Comparison of ENCODE assay signal across 26 cellular contexts in the genomic region with DNA sequence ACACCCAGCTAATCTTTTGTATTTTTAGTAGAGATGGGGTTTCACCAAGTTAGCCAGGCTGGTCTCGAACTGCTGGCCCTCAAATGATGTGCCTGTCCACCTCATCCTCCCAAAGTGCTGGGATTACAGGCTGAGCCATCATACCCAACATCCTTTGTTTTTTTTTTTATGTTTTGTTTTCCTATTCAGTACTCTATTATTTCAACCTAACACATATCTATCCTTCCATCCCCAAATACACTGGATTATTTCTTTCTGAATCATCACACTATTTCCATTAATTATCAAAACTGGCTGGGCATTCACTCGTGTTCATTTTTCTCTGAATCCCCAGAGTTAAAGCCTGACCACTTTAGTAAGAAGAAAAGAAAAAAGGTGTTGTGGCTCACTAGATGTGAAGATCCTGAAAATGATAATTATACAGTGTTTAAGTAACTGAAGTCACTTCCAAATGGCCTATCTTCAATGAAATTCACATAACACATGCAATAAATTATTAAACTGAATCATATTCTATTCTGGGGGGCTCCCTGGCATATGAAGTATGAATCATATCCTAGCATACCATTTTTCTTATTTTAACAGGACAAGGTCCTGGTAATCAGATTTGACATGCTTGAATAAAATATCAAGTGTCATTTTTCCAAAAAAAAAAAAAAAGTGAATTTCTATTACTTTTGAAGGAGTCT.
A peak's percentile ranks its signal among the peaks of the same experiment; 100 is the strongest.
DNase-seq lines count a peak whose midpoint lies in the region; ATAC-seq and TF ChIP-seq lines count a peak whose summit lies in the region.
"Had no signal": no experiment of that assay in that cellular context is flagged by ENCODE, and none has a peak within 500 bp of the region (broad histone marks: within the 10 kb centered on the region; RNA-seq: fewer than 3 reads in every experiment).

No MANE protein-coding gene starts in this region.

- H3K27me3 ChIP-seq in PC-3 (ENCODE audit: low read length), result no peaks in the 10 kb centered on the region

- H3K36me3 Mint-ChIP-seq in osteocyte (ENCODE audit: unreplicated experiment) (no peaks in the 10 kb centered on the region), mesothelial cell of epicardium (no peaks in the 10 kb centered on the region)
- no peaks in the 10 kb centered on the region for H3K36me3 Mint-ChIP-seq in stimulated activated naive B cell treated with anti-CD40 and anti-IgM and Interleukin-4, amounts not matched to agents 10 μg/mL and 1 μg/mL and 100 μg/mL, for 72 hours

- no peak overlapping the region for H3K4me3 ChIP-seq in PC-3 (ENCODE audit: low read length)
- H3K4me3 ChIP-seq: HAP-1 had no signal

- H3K4me3 Mint-ChIP-seq in osteocyte (ENCODE audit: unreplicated experiment) (no peak overlapping the region), mesothelial cell of epicardium (no peak overlapping the region)
- no peak overlapping the region for H3K4me3 Mint-ChIP-seq in stimulated activated naive B cell treated with anti-CD40 and anti-IgM and Interleukin-4, amounts not matched to agents 10 μg/mL and 1 μg/mL and 100 μg/mL, for 72 hours

- H3K79me2 ChIP-seq in PC-3 (ENCODE audit: low read length), result no peaks in the 10 kb centered on the region

- H3K4me2 ChIP-seq in PC-3 (ENCODE audit: low read length), result no peak overlapping the region

- H2AFZ ChIP-seq in PC-3 (ENCODE audit: low read length), result no peak overlapping the region

- H3K27me3 Mint-ChIP-seq in osteocyte (ENCODE audit: unreplicated experiment) (no peaks in the 10 kb centered on the region), mesothelial cell of epicardium (ENCODE audit: low read depth) (no peaks in the 10 kb centered on the region)
- no peaks in the 10 kb centered on the region for H3K27me3 Mint-ChIP-seq in stimulated activated naive B cell treated with anti-CD40 and anti-IgM and Interleukin-4, amounts not matched to agents 10 μg/mL and 1 μg/mL and 100 μg/mL, for 72 hours

- peak overlapping the region; percentile 17 for H3K27ac ChIP-seq in PC-3 (ENCODE audit: low read length)

- peaks cover 10% of the 10 kb centered on the region for H3K4me1 Mint-ChIP-seq in osteocyte (ENCODE audit: unreplicated experiment)
- no peaks in the 10 kb centered on the region for H3K4me1 Mint-ChIP-seq in stimulated activated naive B cell treated with anti-CD40 and anti-IgM and Interleukin-4, amounts not matched to agents 10 μg/mL and 1 μg/mL and 100 μg/mL, for 72 hours
- no peaks in the 10 kb centered on the region for H3K4me1 Mint-ChIP-seq in mesothelial cell of epicardium

- H3K9me3 Mint-ChIP-seq in osteocyte (ENCODE audit: unreplicated experiment) (no peaks in the 10 kb centered on the region), mesothelial cell of epicardium (no peaks in the 10 kb centered on the region)
- H3K9me3 Mint-ChIP-seq in stimulated activated naive B cell treated with anti-CD40 and anti-IgM and Interleukin-4, amounts not matched to agents 10 μg/mL and 1 μg/mL and 100 μg/mL, for 72 hours, result peaks cover 0 to 2% of the 10 kb centered on the region in 2 donors

- H3F3A ChIP-seq in PC-3 (ENCODE audit: low read length, unreplicated experiment), result no peaks in the 10 kb centered on the region

- no peaks in the 10 kb centered on the region for H3K9me3 ChIP-seq in PC-3 (ENCODE audit: low read length)
- H3K9me3 ChIP-seq: HAP-1 had no signal

- ATAC-seq in PC-3, result no peak
- no peak for ATAC-seq in HG03175 (IDR thresholded peaks at IDR 0.05; ENCODE audit: unreplicated experiment)
- no peak for ATAC-seq in stimulated activated naive B cell treated with anti-CD40 and anti-IgM and Interleukin-4, amounts not matched to agents 10 μg/mL and 1 μg/mL and 100 μg/mL, for 72 hours (replicated peaks)

- DNase-seq in EL (peak; percentile 2), PC-3 (peak; percentile 2), amniotic epithelial cell (ENCODE audit: low read depth) (peak; percentile 8), osteocyte (ENCODE audit: extremely low spot score, unreplicated experiment) (no peak), mesothelial cell of epicardium (ENCODE audit: low spot score in 2 of 2, unreplicated experiment in 2 of 2) (no peak)
- DNase-seq in stimulated activated naive B cell treated with anti-CD40 and anti-IgM and Interleukin-4, amounts not matched to agents 10 μg/mL and 1 μg/mL and 100 μg/mL, for 72 hours, result no peak
- DNase-seq: 8988T; ACHN; Calu3; DMS153; DND-41; GOT3; KBM-7; MV-4-11; NCI-H1105; NCI-H146; NCI-H1930; NCI-H2107; NCI-H446; NCI-H524 treated with DMSO at 0.1 percent for 48 hours; NCI-H774; NK-92 treated with Interleukin-12 subunit alpha and Interleukin-12 subunit beta, amount 100 ng/mL, for 24 hours; Right ventricle myocardium superior; RPMI8226 had no signal

- H3K27ac Mint-ChIP-seq in osteocyte (ENCODE audit: unreplicated experiment) (peak overlapping the region; percentile 75), mesothelial cell of epicardium (no peak overlapping the region)
- H3K27ac Mint-ChIP-seq in stimulated activated naive B cell treated with anti-CD40 and anti-IgM and Interleukin-4, amounts not matched to agents 10 μg/mL and 1 μg/mL and 100 μg/mL, for 72 hours, result no peak overlapping the region

- TF ChIP-seq CTCF in PC-3 (conservative IDR thresholded peaks at IDR 0.05; ENCODE audit: low read depth, low read length) (no peak), osteocyte (IDR thresholded peaks at IDR 0.05) (no peak), mesothelial cell of epicardium (IDR thresholded peaks at IDR 0.05; ENCODE audit: unreplicated experiment) (no peak)

- no peaks in the 10 kb centered on the region for H3K36me3 ChIP-seq in PC-3 (ENCODE audit: low read depth, low read length)
- H3K36me3 ChIP-seq: HAP-1 had no signal

- no peaks in the 10 kb centered on the region for H3K4me1 ChIP-seq in PC-3 (ENCODE audit: insufficient read depth, low read length)
- H3K4me1 ChIP-seq: HAP-1 had no signal

- CTCF ChIA-PET in PC-3 (lab: Charles Lee), result no interaction called here

- no peak overlapping the region for H3K9ac ChIP-seq in PC-3 (ENCODE audit: low read length)

- no peaks in the 10 kb centered on the region for H4K20me1 ChIP-seq in PC-3 (ENCODE audit: low read length)

- intact Hi-C loops in PC-3 (cut with micrococcal nuclease), result no loop called here

- POLR2A ChIA-PET in PC-3 (lab: Charles Lee; ENCODE audit: unreplicated experiment), result no interaction called here

- H3K9me2 ChIP-seq in PC-3 (replicated peaks; ENCODE audit: low read length), result no peaks in the 10 kb centered on the region

- BruUV-seq in PC-3 (replicated peaks; lab: Mats Ljungman, UMichigan), result no TSS peak

Comparison
In these comparisons a context has a peak if more than half of its experiments do, and no peak if none do; other contexts are left out.
1. DNase-seq: peak in EL (single experiment), PC-3 (single experiment) and amniotic epithelial cell (single experiment); none in osteocyte (single experiment), stimulated activated naive B cell treated with anti-CD40 and anti-IgM and Interleukin-4, amounts not matched to agents 10 μg/mL and 1 μg/mL and 100 μg/mL, for 72 hours (single experiment) and mesothelial cell of epicardium (0 of 2).